ENCODE assay signal across 1 cellular context in the genomic region with DNA sequence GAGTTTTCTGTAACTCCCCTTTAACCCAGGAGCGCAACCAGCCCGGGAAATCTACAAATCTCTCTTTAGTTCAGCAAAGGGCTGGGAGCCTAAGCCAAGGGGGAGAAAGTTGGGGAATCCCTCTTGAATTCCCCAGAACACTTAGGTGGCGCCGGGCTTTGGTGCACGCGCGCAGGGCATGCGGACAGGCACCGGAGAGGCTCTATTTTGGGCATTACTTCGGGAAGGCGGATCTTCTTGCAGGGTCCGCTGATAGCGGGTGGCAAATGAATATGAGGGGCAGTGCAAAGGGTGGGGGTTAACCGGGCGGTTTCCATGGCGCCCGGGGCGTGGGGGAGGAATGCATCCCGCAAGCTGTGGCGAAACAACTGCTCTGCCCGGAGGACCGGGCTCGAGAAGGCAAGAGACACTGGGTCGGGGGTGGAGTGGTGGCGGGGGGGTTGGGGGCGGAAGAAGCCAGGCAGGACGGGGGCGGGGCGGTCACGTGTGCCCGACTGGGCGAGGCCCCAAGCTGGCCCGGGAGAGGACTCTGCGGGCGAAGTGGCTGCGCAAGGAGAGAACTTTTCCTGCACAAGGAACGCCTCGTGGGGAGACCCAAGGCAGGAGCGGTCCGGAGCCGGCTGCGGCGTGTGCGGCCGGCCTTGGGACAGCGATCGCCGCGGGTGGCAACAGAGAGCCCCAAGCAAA.
TF ChIP-seq lines count a peak whose summit lies in the region.

A gene with protein sequence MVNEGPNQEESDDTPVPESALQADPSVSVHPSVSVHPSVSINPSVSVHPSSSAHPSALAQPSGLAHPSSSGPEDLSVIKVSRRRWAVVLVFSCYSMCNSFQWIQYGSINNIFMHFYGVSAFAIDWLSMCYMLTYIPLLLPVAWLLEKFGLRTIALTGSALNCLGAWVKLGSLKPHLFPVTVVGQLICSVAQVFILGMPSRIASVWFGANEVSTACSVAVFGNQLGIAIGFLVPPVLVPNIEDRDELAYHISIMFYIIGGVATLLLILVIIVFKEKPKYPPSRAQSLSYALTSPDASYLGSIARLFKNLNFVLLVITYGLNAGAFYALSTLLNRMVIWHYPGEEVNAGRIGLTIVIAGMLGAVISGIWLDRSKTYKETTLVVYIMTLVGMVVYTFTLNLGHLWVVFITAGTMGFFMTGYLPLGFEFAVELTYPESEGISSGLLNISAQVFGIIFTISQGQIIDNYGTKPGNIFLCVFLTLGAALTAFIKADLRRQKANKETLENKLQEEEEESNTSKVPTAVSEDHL (plus strand): TSS at position 522 of the 687 bp plus-strand sequence. CDS start 353 bp downstream, outside the sequence.

TF ChIP-seq in HepG2, 621 proteins besides CTCF, POLR2A, EP300 and RAD21 (continued from another document and continues in another):
- TF ChIP-seq ZBTB34 (CRISPR knock-in tag; IDR thresholded peaks at IDR 0.05) = no peak
- TF ChIP-seq MYC (CRISPR knock-in tag; IDR thresholded peaks at IDR 0.05; ENCODE audit: borderline replicate concordance) = peak; percentile 53; the same call in 1 of the 2 replicates
- 0 out of 2 replicates have a peak, but pooled peaks have one; percentile 22 for TF ChIP-seq PAX8 (CRISPR knock-in tag; IDR thresholded peaks at IDR 0.05; ENCODE audit: borderline replicate concordance)
- TF ChIP-seq, protein P1, sequence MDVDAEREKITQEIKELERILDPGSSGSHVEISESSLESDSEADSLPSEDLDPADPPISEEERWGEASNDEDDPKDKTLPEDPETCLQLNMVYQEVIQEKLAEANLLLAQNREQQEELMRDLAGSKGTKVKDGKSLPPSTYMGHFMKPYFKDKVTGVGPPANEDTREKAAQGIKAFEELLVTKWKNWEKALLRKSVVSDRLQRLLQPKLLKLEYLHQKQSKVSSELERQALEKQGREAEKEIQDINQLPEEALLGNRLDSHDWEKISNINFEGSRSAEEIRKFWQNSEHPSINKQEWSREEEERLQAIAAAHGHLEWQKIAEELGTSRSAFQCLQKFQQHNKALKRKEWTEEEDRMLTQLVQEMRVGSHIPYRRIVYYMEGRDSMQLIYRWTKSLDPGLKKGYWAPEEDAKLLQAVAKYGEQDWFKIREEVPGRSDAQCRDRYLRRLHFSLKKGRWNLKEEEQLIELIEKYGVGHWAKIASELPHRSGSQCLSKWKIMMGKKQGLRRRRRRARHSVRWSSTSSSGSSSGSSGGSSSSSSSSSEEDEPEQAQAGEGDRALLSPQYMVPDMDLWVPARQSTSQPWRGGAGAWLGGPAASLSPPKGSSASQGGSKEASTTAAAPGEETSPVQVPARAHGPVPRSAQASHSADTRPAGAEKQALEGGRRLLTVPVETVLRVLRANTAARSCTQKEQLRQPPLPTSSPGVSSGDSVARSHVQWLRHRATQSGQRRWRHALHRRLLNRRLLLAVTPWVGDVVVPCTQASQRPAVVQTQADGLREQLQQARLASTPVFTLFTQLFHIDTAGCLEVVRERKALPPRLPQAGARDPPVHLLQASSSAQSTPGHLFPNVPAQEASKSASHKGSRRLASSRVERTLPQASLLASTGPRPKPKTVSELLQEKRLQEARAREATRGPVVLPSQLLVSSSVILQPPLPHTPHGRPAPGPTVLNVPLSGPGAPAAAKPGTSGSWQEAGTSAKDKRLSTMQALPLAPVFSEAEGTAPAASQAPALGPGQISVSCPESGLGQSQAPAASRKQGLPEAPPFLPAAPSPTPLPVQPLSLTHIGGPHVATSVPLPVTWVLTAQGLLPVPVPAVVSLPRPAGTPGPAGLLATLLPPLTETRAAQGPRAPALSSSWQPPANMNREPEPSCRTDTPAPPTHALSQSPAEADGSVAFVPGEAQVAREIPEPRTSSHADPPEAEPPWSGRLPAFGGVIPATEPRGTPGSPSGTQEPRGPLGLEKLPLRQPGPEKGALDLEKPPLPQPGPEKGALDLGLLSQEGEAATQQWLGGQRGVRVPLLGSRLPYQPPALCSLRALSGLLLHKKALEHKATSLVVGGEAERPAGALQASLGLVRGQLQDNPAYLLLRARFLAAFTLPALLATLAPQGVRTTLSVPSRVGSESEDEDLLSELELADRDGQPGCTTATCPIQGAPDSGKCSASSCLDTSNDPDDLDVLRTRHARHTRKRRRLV (CRISPR knock-in tag; IDR thresholded peaks at IDR 0.05) = no peak
- TF ChIP-seq KDM5A (IDR thresholded peaks at IDR 0.05; ENCODE audit: borderline replicate concordance, low read length) = peak; percentile 35; the same call in 1 of the 2 replicates
- no peak for TF ChIP-seq ZNF782 (CRISPR knock-in tag; IDR thresholded peaks at IDR 0.05; ENCODE audit: borderline replicate concordance)
- no peak for TF ChIP-seq ZNF460 (CRISPR knock-in tag; IDR thresholded peaks at IDR 0.05; ENCODE audit: borderline replicate concordance)
- TF ChIP-seq ZFYVE20 (CRISPR knock-in tag; IDR thresholded peaks at IDR 0.05; ENCODE audit: borderline replicate concordance, low read depth) = no peak
- 0 out of 2 replicates have a peak, but pooled peaks have one; percentile 11 for TF ChIP-seq HDAC2 (CRISPR knock-in tag; IDR thresholded peaks at IDR 0.05)
- no peak for TF ChIP-seq XRCC5 (optimal IDR thresholded peaks at IDR 0.05; ENCODE audit: low read length)
- TF ChIP-seq, protein P2, sequence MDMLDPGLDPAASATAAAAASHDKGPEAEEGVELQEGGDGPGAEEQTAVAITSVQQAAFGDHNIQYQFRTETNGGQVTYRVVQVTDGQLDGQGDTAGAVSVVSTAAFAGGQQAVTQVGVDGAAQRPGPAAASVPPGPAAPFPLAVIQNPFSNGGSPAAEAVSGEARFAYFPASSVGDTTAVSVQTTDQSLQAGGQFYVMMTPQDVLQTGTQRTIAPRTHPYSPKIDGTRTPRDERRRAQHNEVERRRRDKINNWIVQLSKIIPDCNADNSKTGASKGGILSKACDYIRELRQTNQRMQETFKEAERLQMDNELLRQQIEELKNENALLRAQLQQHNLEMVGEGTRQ (IDR thresholded peaks at IDR 0.05; ENCODE audit: low read depth, low read length) = peak; percentile 60; the same call in 1 of the 2 replicates
- TF ChIP-seq, protein P2 (CRISPR knock-in tag; IDR thresholded peaks at IDR 0.05; ENCODE audit: borderline replicate concordance) = peak; percentile 60; the same call in 1 of the 2 replicates
- TF ChIP-seq ATAD3A (CRISPR knock-in tag; IDR thresholded peaks at IDR 0.05) = no peak
- no peak for TF ChIP-seq ZBTB38 (CRISPR knock-in tag; IDR thresholded peaks at IDR 0.05)
- no peak for TF ChIP-seq JUN (CRISPR knock-in tag; IDR thresholded peaks at IDR 0.05)
- TF ChIP-seq, protein P3, sequence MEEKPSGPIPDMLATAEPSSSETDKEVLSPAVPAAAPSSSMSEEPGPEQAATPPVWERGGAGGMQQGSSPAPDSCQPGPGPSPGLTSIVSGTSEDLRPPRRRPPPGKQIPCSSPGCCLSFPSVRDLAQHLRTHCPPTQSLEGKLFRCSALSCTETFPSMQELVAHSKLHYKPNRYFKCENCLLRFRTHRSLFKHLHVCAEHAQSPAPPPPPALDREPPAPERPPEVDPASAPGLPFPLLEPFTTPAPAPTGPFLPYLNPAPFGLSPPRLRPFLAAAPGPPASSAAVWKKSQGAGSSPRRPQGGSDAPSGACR (CRISPR knock-in tag; IDR thresholded peaks at IDR 0.05) = no peak
- peak; percentile 10; the same call in 1 of the 2 replicates for TF ChIP-seq ZFY (CRISPR knock-in tag; IDR thresholded peaks at IDR 0.05)
- TF ChIP-seq REXO4 (CRISPR knock-in tag; IDR thresholded peaks at IDR 0.05; ENCODE audit: borderline replicate concordance) = no peak
- TF ChIP-seq ZBTB20 (CRISPR knock-in tag; IDR thresholded peaks at IDR 0.05; ENCODE audit: borderline replicate concordance, low read depth) = no peak
- no peak for TF ChIP-seq KLF6 (CRISPR knock-in tag; IDR thresholded peaks at IDR 0.05)
- TF ChIP-seq RCOR2 (CRISPR knock-in tag; IDR thresholded peaks at IDR 0.05) = no peak
- no peak for TF ChIP-seq ZNF891 (CRISPR knock-in tag; IDR thresholded peaks at IDR 0.05)
- peak; percentile 7; the same call in 1 of the 2 replicates for TF ChIP-seq ZSCAN9 (CRISPR knock-in tag; IDR thresholded peaks at IDR 0.05; ENCODE audit: borderline replicate concordance)
- TF ChIP-seq TBX2 (CRISPR knock-in tag; IDR thresholded peaks at IDR 0.05; ENCODE audit: borderline replicate concordance) = no peak; the same call in 1 of the 2 replicates
- peak; percentile 57 for TF ChIP-seq ASH2L (IDR thresholded peaks at IDR 0.05; ENCODE audit: insufficient read length, low read depth, low read length)
- 0 out of 4 replicates have a peak, but pooled peaks of 1 of the 2 experiments have one; percentile 55 for TF ChIP-seq KLF16 (CRISPR knock-in tag; IDR thresholded peaks at IDR 0.05)
- no peak for TF ChIP-seq SRSF4 (IDR thresholded peaks at IDR 0.05; ENCODE audit: low read depth, low read length, poor library complexity, severe bottlenecking)
- TF ChIP-seq ZNF251 (CRISPR knock-in tag; IDR thresholded peaks at IDR 0.05) = no peak
- no peak for TF ChIP-seq MLX (CRISPR knock-in tag; IDR thresholded peaks at IDR 0.05)
- TF ChIP-seq FIP1L1 (IDR thresholded peaks at IDR 0.05; ENCODE audit: borderline replicate concordance, insufficient read depth, low read depth, low read length) = no peak
- 0 out of 2 replicates have a peak, but pooled peaks have one; percentile 45 for TF ChIP-seq KAT7 (CRISPR knock-in tag; IDR thresholded peaks at IDR 0.05; ENCODE audit: borderline replicate concordance)
- no peak for TF ChIP-seq ZNF652 (CRISPR knock-in tag; IDR thresholded peaks at IDR 0.05; ENCODE audit: borderline replicate concordance, low read depth)
- TF ChIP-seq KMT2A (CRISPR knock-in tag; IDR thresholded peaks at IDR 0.05) = no peak
- TF ChIP-seq PHF21A (CRISPR knock-in tag; IDR thresholded peaks at IDR 0.05) = peak; percentile 30; the same call in 1 of the 2 replicates
- no peak for TF ChIP-seq ZBTB10 (CRISPR knock-in tag; IDR thresholded peaks at IDR 0.05; ENCODE audit: borderline replicate concordance)
- no peak for TF ChIP-seq ZNF569 (CRISPR knock-in tag; IDR thresholded peaks at IDR 0.05; ENCODE audit: borderline replicate concordance)
- TF ChIP-seq TARDBP (CRISPR knock-in tag; IDR thresholded peaks at IDR 0.05) = 0 out of 2 replicates have a peak, but pooled peaks have one; percentile 6
- TF ChIP-seq ZBED4 (CRISPR knock-in tag; IDR thresholded peaks at IDR 0.05; ENCODE audit: borderline replicate concordance) = peak; percentile 48; the same call in 1 of the 2 replicates
